Comparison of ENCODE assay signal across 13 cellular contexts in the genomic region with DNA sequence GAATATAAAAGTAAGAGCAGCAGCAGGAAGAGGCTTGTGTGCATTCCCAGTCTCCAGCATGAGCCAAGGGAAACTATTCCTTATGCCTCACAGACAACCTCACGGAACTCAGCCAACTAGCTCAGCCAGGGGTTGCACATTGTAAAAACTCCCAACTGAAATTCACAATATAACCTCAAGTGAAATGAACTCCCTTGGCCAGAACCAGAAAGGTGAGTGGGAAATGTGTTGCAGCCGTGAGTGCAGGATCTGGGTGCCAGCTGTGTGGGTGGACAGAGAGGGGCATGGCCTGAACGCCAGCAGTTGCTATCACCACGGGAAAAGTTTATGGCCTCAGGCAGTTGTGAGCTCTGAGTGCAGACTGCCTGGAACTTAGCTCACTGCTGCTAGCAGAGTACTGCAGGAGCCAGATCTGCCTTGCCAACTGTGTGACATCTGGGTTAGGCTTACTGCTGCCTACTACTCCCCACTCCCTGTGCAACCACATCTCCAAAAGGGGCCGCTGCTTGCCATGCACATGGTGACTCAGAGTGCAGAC. TPM values are rescaled to one million over a fixed set of nuclear protein-coding genes. Genes with fewer than 3 reads are reported as not detected.
DNase-seq lines count a peak whose midpoint lies in the region; ATAC-seq and TF ChIP-seq lines count a peak whose summit lies in the region.
"Had no signal": no experiment of that assay in that cellular context is flagged by ENCODE, and none has a peak within 500 bp of the region (broad histone marks: within the 10 kb centered on the region; RNA-seq: fewer than 3 reads in every experiment).

No MANE protein-coding gene starts in this region.

- no peak overlapping the region for H4K8ac ChIP-seq in neuronal stem cell (ENCODE audit: low read depth, low read length)

- H4K91ac ChIP-seq in neuronal stem cell (ENCODE audit: low read depth, low read length, poor library complexity) = no peak overlapping the region

- CTCF ChIA-PET in PC-3 (lab: Charles Lee) = no interaction called here

- no peak overlapping the region for H3K14ac ChIP-seq in neuronal stem cell (ENCODE audit: low read length)

- no peak overlapping the region for H3K23ac ChIP-seq in neuronal stem cell (ENCODE audit: low read depth, low read length, poor library complexity)

- peak overlapping the region; percentile 1 for H3K18ac ChIP-seq in neuronal stem cell (ENCODE audit: low read length)

- no CpG with 5 or more reads among the region's 5 CpGs for WGBS in neuronal stem cell (ENCODE audit: extremely low coverage in 2 of 2, insufficient read length in 2 of 2, insufficient replicate concordance in 1 of 2), 2 donors
- 22 to 27% methylated on average over 4 to 5 of the region's 5 CpGs for WGBS in tibial nerve, 2 donors

- H3K9me3 ChIP-seq in PC-3 (ENCODE audit: low read length) (no peaks in the 10 kb centered on the region), neuronal stem cell (replicated peaks in 1 of 2; ENCODE audit: control insufficient read depth in 2 of 2, insufficient read depth in 1 of 2, low read depth in 1 of 2, low read length in 2 of 2) (no peaks in the 10 kb centered on the region), tibial nerve (no peaks in the 10 kb centered on the region)

- H3K4me2 ChIP-seq in PC-3 (ENCODE audit: low read length) (no peak overlapping the region), neuronal stem cell (ENCODE audit: insufficient read depth, low read length, poor library complexity, severe bottlenecking) (no peak overlapping the region)

- H3K27me3 ChIP-seq in PC-3 (ENCODE audit: low read length) (peaks cover 13% of the 10 kb centered on the region; the same call in 1 of the 2 replicates), neuronal stem cell (ENCODE audit: control insufficient read depth in 3 of 3, insufficient read depth in 3 of 3, low read depth in 1 of 3, low read length in 3 of 3) (peaks cover 0 to 5% (median 0%) of the 10 kb centered on the region in 3 experiments), tibial nerve (no peaks in the 10 kb centered on the region)

- no TSS peak for BruUV-seq in PC-3 (replicated peaks; lab: Mats Ljungman, UMichigan)

- H3K9ac ChIP-seq in PC-3 (ENCODE audit: low read length) (no peak overlapping the region), neuronal stem cell (ENCODE audit: low read depth, low read length, poor library complexity) (no peak overlapping the region)

- no peak overlapping the region for H2BK12ac ChIP-seq in neuronal stem cell (ENCODE audit: low read length)

- H3K36me3 ChIP-seq in PC-3 (ENCODE audit: low read depth, low read length) (no peaks in the 10 kb centered on the region), neuronal stem cell (replicated peaks in 1 of 2; ENCODE audit: control insufficient read depth in 2 of 2, insufficient read depth in 2 of 2, low read length in 2 of 2) (no peaks in the 10 kb centered on the region), tibial nerve (no peaks in the 10 kb centered on the region)

- TF ChIP-seq POLR2A in tibial nerve (IDR thresholded peaks at IDR 0.05) = no peak

- POLR2A ChIA-PET in PC-3 (lab: Charles Lee; ENCODE audit: unreplicated experiment) = no interaction called here

- DNase-seq in AG20443 (ENCODE audit: low spot score) (peak; percentile 77), PC-3 (no peak), fibroblast of gingiva (ENCODE audit: low read depth) (peak; percentile 62), neuronal stem cell (ENCODE audit: low spot score) (no peak), tibial nerve (ENCODE audit: low spot score in 2 of 2) (no peak), GOT3 (lab: John Stamatoyannopoulos, UW) (no peak), NCI-H2029 treated with DMSO at 0.1 percent for 48 hours (lab: John Stamatoyannopoulos, UW) (no peak)
- DNase-seq: activated naive CD4-positive, alpha-beta T cell treated with anti-CD3 and anti-CD28 coated beads, Interleukin-2, amount 50 U/mL, for 16 hours; CD4-positive, CD25-positive, alpha-beta regulatory T cell; NCI-H1092; stimulated activated CD4-positive, alpha-beta T cell treated with anti-CD3 and anti-CD28 coated beads, Interleukin-15, amount 100 ng/mL, for 24 hours; stimulated activated naive CD8-positive, alpha-beta T cell treated with anti-CD3 and anti-CD28 coated beads, Interleukin-15, amount 100 ng/mL, for 72 hours had no signal

- 0 out of 2 replicates have a peak overlapping the region, but pooled peaks have one; percentile 6 for H2AFZ ChIP-seq in PC-3 (ENCODE audit: low read length)
- no peak overlapping the region for H2AFZ ChIP-seq in neuronal stem cell (ENCODE audit: low read length)

- intact Hi-C loops in PC-3 (cut with micrococcal nuclease) = no loop called here

- H3K4me1 ChIP-seq in PC-3 (ENCODE audit: insufficient read depth, low read length) (no peaks in the 10 kb centered on the region), neuronal stem cell (ENCODE audit: control insufficient read depth in 2 of 2, insufficient read depth in 1 of 2, low read depth in 1 of 2, low read length in 2 of 2) (peaks cover 0 to 4% of the 10 kb centered on the region in 2 donors), tibial nerve (peaks cover 0 to 24% (median 7%) of the 10 kb centered on the region in 4 donors)

- no peak overlapping the region for H2BK5ac ChIP-seq in neuronal stem cell (ENCODE audit: low read length)

- no peaks in the 10 kb centered on the region for H3K79me2 ChIP-seq in PC-3 (ENCODE audit: low read length)

- H4K20me1 ChIP-seq in PC-3 (ENCODE audit: low read length) = no peaks in the 10 kb centered on the region

- no peaks in the 10 kb centered on the region for H3K9me2 ChIP-seq in PC-3 (replicated peaks; ENCODE audit: low read length)

- no peak overlapping the region for H3K4ac ChIP-seq in neuronal stem cell (ENCODE audit: low read length)

- H3F3A ChIP-seq in PC-3 (ENCODE audit: low read length, unreplicated experiment) = no peaks in the 10 kb centered on the region

- peak; percentile 15; the same call in 1 of the 2 replicates for ATAC-seq in PC-3
- ATAC-seq in GM21390 (IDR thresholded peaks at IDR 0.05; ENCODE audit: unreplicated experiment) = no peak
- ATAC-seq: stimulated activated naive CD8-positive, alpha-beta T cell treated with anti-CD3 and anti-CD28 coated beads, Interleukin-15, amount 100 ng/mL, for 72 hours had no signal

- TF ChIP-seq EP300 in tibial nerve (IDR thresholded peaks at IDR 0.05) = no peak

- H2AK5ac ChIP-seq in neuronal stem cell (ENCODE audit: low read depth, low read length) = no peak overlapping the region

- no peaks in the 10 kb centered on the region for H3K79me1 ChIP-seq in neuronal stem cell (ENCODE audit: low read depth, low read length)

- TF ChIP-seq CTCF in PC-3 (conservative IDR thresholded peaks at IDR 0.05; ENCODE audit: low read depth, low read length) = no peak
- TF ChIP-seq CTCF in tibial nerve (IDR thresholded peaks at IDR 0.05) = no peak

- H3K4me3 ChIP-seq in PC-3 (ENCODE audit: low read length) = no peak overlapping the region
- no peak overlapping the region for H3K4me3 ChIP-seq in neuronal stem cell (ENCODE audit: low read length in 2 of 2)
- H3K4me3 ChIP-seq in tibial nerve = no peak overlapping the region

- no peak overlapping the region for H2BK120ac ChIP-seq in neuronal stem cell (ENCODE audit: low read depth, low read length)

- no peak overlapping the region for H2BK15ac ChIP-seq in neuronal stem cell (ENCODE audit: low read length)

- H3K27ac ChIP-seq in PC-3 (ENCODE audit: low read length) = no peak overlapping the region
- H3K27ac ChIP-seq in neuronal stem cell (replicated peaks; ENCODE audit: low read length) = no peak overlapping the region
- H3K27ac ChIP-seq in tibial nerve = peak overlapping the region in 2 of 4 donors; percentile 51 to 58

RNA-seq across cellular contexts. Expression of a gene that starts 2.3 kb away (rescaled TPM):
- not detected in 2 replicates for total RNA-seq in PC-3 (2014; rRNA removed)
- polyA plus RNA-seq in neuronal stem cell (2013, experiment 1 of 2) = 0.11 TPM
- 0.08 TPM for polyA plus RNA-seq in neuronal stem cell (2013, experiment 2 of 2)
- total RNA-seq in tibial nerve = 10 to 100 TPM in 1 of 4 donors, 1 to 10 TPM in 3; 6.0 to 19.4 (median 8.4) TPM
- total RNA-seq: CD4-positive, CD25-positive, alpha-beta regulatory T cell had no signal
- polyA plus RNA-seq: CD4-positive, CD25-positive, alpha-beta regulatory T cell had no signal

RNA-seq across cellular contexts. Expression of a gene that starts 28.9 kb away (rescaled TPM):
- total RNA-seq in PC-3 (2014; rRNA removed) (0.40 TPM in 1 of 2 replicates, not detected in the other), tibial nerve (10 to 100 TPM in 1 of 4 donors, 1 to 10 TPM in 3; 4.0 to 13.5 (median 7.9) TPM)
- not detected for polyA plus RNA-seq in neuronal stem cell (2013, experiment 1 of 2)
- not detected for polyA plus RNA-seq in neuronal stem cell (2013, experiment 2 of 2)

Comparison
In these comparisons a context has a peak if more than half of its experiments do, and no peak if none do; other contexts are left out.
1. DNase-seq: peak in AG20443 (single experiment) and fibroblast of gingiva (single experiment); none in PC-3 (single experiment), neuronal stem cell (single experiment), tibial nerve (0 of 2), GOT3 (single experiment) and NCI-H2029 treated with DMSO at 0.1 percent for 48 hours (single experiment).